ENCODE assay signal across 1 cellular context in genomic region chr17:46178550-46179198, GRCh38.
TF ChIP-seq lines count a peak whose summit lies in the region.

No MANE protein-coding gene starts in this region.

TF ChIP-seq in HepG2, 621 proteins besides CTCF, POLR2A, EP300 and RAD21:
- no peak for TF ChIP-seq ZFP41 (CRISPR knock-in tag; IDR thresholded peaks at IDR 0.05; ENCODE audit: borderline replicate concordance)
- TF ChIP-seq CEBPG (CRISPR knock-in tag; IDR thresholded peaks at IDR 0.05) = peak; percentile 81
- no peak for TF ChIP-seq FOXO1 (CRISPR knock-in tag; IDR thresholded peaks at IDR 0.05)
- no peak for TF ChIP-seq PLRG1 (conservative IDR thresholded peaks at IDR 0.05)
- no peak for TF ChIP-seq ZNF691 (CRISPR knock-in tag; IDR thresholded peaks at IDR 0.05; ENCODE audit: borderline replicate concordance, low read depth)
- TF ChIP-seq ZNF816 (CRISPR knock-in tag; IDR thresholded peaks at IDR 0.05; ENCODE audit: borderline replicate concordance) = 0 out of 2 replicates have a peak, but pooled peaks have one; percentile 29
- TF ChIP-seq MNT (IDR thresholded peaks at IDR 0.05) = no peak
- TF ChIP-seq IKZF4 (CRISPR knock-in tag; IDR thresholded peaks at IDR 0.05; ENCODE audit: borderline replicate concordance, low read depth, not compliant biosample characterization) = no peak
- no peak for TF ChIP-seq ZNF737 (CRISPR knock-in tag; IDR thresholded peaks at IDR 0.05; ENCODE audit: borderline replicate concordance)
- TF ChIP-seq ZSCAN29 (CRISPR knock-in tag; conservative IDR thresholded peaks at IDR 0.05) = no peak
- TF ChIP-seq SNAI1 (CRISPR knock-in tag; IDR thresholded peaks at IDR 0.05; ENCODE audit: borderline replicate concordance) = no peak
- no peak for TF ChIP-seq TAF1 (CRISPR knock-in tag; IDR thresholded peaks at IDR 0.05)
- no peak for TF ChIP-seq TFE3 (CRISPR knock-in tag; IDR thresholded peaks at IDR 0.05)
- no peak for TF ChIP-seq ZIK1 (CRISPR knock-in tag; IDR thresholded peaks at IDR 0.05; ENCODE audit: borderline replicate concordance, low read depth)
- no peak for TF ChIP-seq FOXA3 (CRISPR knock-in tag; IDR thresholded peaks at IDR 0.05)
- TF ChIP-seq CEBPB (IDR thresholded peaks at IDR 0.05; ENCODE audit: borderline replicate concordance, low read depth, low read length) = peak; percentile 90
- TF ChIP-seq TFDP1 (CRISPR knock-in tag; IDR thresholded peaks at IDR 0.05; ENCODE audit: borderline replicate concordance) = no peak
- no peak for TF ChIP-seq ZNF552 (CRISPR knock-in tag; IDR thresholded peaks at IDR 0.05; ENCODE audit: borderline replicate concordance)
- TF ChIP-seq ZNF574 (CRISPR knock-in tag; IDR thresholded peaks at IDR 0.05) = no peak
- no peak for TF ChIP-seq ZFP90 (CRISPR knock-in tag; IDR thresholded peaks at IDR 0.05; ENCODE audit: borderline replicate concordance)
- peak; percentile 50; the same call in 1 of the 2 replicates for TF ChIP-seq GATAD2A (CRISPR knock-in tag; IDR thresholded peaks at IDR 0.05)
- TF ChIP-seq POLR2G (IDR thresholded peaks at IDR 0.05; ENCODE audit: low read depth, low read length) = no peak
- TF ChIP-seq ZBTB20 (CRISPR knock-in tag; IDR thresholded peaks at IDR 0.05; ENCODE audit: borderline replicate concordance, low read depth) = no peak
- peak; percentile 70 to 81 for TF ChIP-seq ATF4 (CRISPR knock-in tag; IDR thresholded peaks at IDR 0.05)
- no peak for TF ChIP-seq CSRNP1 (CRISPR knock-in tag; IDR thresholded peaks at IDR 0.05)
- peak; percentile 76 for TF ChIP-seq ATF7 (IDR thresholded peaks at IDR 0.05)
- TF ChIP-seq ATF7 (CRISPR knock-in tag; IDR thresholded peaks at IDR 0.05) = no peak
- no peak for TF ChIP-seq CREB1 (IDR thresholded peaks at IDR 0.05)
- 0 out of 2 replicates have a peak, but pooled peaks have one; percentile 16 for TF ChIP-seq CREB1 (CRISPR knock-in tag; IDR thresholded peaks at IDR 0.05)
- TF ChIP-seq BCL6 (CRISPR knock-in tag; IDR thresholded peaks at IDR 0.05) = no peak
TF ChIP-seq in HepG2: peak in this region for 7.
